In the genomic region with DNA sequence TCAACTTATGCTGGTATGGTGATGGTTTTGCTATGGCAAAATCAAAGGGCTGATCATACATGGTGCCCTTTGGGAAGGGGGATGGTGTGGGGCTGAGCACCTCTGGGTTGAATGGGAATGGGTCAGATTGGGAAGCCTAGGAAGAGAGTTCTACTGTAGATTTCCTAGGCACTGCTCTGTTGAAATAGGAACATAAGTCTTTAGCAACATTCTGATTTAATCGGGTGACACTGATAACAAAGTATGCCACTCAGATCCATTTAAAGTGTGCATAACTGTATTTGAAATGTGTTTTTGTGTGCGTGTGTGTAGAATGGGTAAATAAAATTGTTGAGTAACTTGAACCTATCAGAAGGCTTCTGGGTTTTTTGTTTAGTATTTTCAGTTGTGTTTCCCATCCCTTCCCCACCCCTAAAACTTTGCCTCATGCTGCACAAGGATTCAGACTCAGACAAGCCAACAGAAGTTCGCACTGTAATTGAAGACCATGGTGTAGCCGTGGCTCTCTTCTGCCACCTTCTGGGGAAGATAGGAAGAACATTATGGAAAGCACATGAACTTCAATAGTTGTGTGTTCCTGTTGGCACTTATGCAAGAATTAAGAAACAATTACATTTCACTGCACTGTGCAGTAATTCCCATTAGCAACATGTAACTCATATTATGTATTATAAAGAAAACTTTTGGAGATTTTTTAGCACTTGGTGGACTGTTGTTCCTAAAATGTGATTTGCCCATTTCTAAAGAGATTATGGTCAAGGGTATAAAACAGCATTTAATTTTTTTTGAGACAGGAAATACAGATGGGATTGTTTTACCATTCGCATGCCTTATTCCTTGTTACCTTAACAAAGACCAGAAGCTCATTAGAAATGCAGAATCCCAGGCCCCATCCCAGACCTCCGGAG, we compare ENCODE assay signal across 1 cellular context.
A peak's percentile ranks its signal among the peaks of the same experiment; 100 is the strongest.
TF ChIP-seq lines count a peak whose summit lies in the region.

No MANE protein-coding gene starts in this region.

TF ChIP-seq in K562, 482 proteins besides CTCF, POLR2A, EP300 and RAD21 (continues in another document):
- peak in 1 of 2 experiments; percentile 48; a peak in 1 of 4 replicates for TF ChIP-seq FOXK2 (conservative IDR thresholded peaks at IDR 0.05 in 1 of 2, IDR thresholded peaks at IDR 0.05 in 1 of 2; ENCODE audit: low read depth in 2 of 2)
- TF ChIP-seq BACH1 (tag; IDR thresholded peaks at IDR 0.05): 0 out of 2 replicates have a peak, but pooled peaks have one; percentile 53
- TF ChIP-seq ZEB2 (IDR thresholded peaks at IDR 0.05): peak; percentile 55; the same call in 1 of the 2 replicates
- no peak for TF ChIP-seq PHF21A (IDR thresholded peaks at IDR 0.05; ENCODE audit: borderline replicate concordance, low read depth)
- TF ChIP-seq, protein P1, sequence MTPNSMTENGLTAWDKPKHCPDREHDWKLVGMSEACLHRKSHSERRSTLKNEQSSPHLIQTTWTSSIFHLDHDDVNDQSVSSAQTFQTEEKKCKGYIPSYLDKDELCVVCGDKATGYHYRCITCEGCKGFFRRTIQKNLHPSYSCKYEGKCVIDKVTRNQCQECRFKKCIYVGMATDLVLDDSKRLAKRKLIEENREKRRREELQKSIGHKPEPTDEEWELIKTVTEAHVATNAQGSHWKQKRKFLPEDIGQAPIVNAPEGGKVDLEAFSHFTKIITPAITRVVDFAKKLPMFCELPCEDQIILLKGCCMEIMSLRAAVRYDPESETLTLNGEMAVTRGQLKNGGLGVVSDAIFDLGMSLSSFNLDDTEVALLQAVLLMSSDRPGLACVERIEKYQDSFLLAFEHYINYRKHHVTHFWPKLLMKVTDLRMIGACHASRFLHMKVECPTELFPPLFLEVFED (CRISPR knock-in tag; conservative IDR thresholded peaks at IDR 0.05): no peak
- TF ChIP-seq ZNF347 (CRISPR knock-in tag; IDR thresholded peaks at IDR 0.05; ENCODE audit: low read depth): no peak
- no peak for TF ChIP-seq MCM5 (IDR thresholded peaks at IDR 0.05; ENCODE audit: low read depth)
- 0 out of 2 replicates have a peak, but pooled peaks have one; percentile 21 for TF ChIP-seq ZNF24 (IDR thresholded peaks at IDR 0.05)
- no peak for TF ChIP-seq SIN3A (IDR thresholded peaks at IDR 0.05; ENCODE audit: borderline replicate concordance in 2 of 2, control insufficient read depth in 1 of 2, low read depth in 2 of 2, low read length in 2 of 2)
- peak; percentile 24; the same call in 1 of the 2 replicates for TF ChIP-seq FOSL1 (tag; conservative IDR thresholded peaks at IDR 0.05)
- TF ChIP-seq ARID1B (IDR thresholded peaks at IDR 0.05): peak; percentile 22
- TF ChIP-seq NFATC3 (IDR thresholded peaks at IDR 0.05): 0 out of 2 replicates have a peak, but pooled peaks have one; percentile 66
- peak; percentile 26; the same call in 1 of the 2 replicates for TF ChIP-seq HCFC1 (IDR thresholded peaks at IDR 0.05; ENCODE audit: low read depth, low read length)
- TF ChIP-seq EHMT2 (IDR thresholded peaks at IDR 0.05): peak; percentile 51; the same call in 1 of the 2 replicates
- TF ChIP-seq NFYB (IDR thresholded peaks at IDR 0.05; ENCODE audit: extremely low read depth, insufficient read length): no peak
- TF ChIP-seq SMAD3 (CRISPR knock-in tag; conservative IDR thresholded peaks at IDR 0.05): 0 out of 2 replicates have a peak, but pooled peaks have one; percentile 33
- TF ChIP-seq TEAD1 (CRISPR knock-in tag; IDR thresholded peaks at IDR 0.05): no peak
- TF ChIP-seq, protein P2, sequence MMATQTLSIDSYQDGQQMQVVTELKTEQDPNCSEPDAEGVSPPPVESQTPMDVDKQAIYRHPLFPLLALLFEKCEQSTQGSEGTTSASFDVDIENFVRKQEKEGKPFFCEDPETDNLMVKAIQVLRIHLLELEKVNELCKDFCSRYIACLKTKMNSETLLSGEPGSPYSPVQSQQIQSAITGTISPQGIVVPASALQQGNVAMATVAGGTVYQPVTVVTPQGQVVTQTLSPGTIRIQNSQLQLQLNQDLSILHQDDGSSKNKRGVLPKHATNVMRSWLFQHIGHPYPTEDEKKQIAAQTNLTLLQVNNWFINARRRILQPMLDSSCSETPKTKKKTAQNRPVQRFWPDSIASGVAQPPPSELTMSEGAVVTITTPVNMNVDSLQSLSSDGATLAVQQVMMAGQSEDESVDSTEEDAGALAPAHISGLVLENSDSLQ (IDR thresholded peaks at IDR 0.05): 0 out of 2 replicates have a peak, but pooled peaks have one; percentile 24
- 0 out of 2 replicates have a peak, but pooled peaks have one; percentile 69 for TF ChIP-seq HEY1 (CRISPR knock-in tag; IDR thresholded peaks at IDR 0.05; ENCODE audit: borderline replicate concordance)
- 0 out of 2 replicates have a peak, but pooled peaks have one; percentile 59 for TF ChIP-seq ZC3H11A (IDR thresholded peaks at IDR 0.05; ENCODE audit: low read depth, low read length)
- TF ChIP-seq, protein P3, sequence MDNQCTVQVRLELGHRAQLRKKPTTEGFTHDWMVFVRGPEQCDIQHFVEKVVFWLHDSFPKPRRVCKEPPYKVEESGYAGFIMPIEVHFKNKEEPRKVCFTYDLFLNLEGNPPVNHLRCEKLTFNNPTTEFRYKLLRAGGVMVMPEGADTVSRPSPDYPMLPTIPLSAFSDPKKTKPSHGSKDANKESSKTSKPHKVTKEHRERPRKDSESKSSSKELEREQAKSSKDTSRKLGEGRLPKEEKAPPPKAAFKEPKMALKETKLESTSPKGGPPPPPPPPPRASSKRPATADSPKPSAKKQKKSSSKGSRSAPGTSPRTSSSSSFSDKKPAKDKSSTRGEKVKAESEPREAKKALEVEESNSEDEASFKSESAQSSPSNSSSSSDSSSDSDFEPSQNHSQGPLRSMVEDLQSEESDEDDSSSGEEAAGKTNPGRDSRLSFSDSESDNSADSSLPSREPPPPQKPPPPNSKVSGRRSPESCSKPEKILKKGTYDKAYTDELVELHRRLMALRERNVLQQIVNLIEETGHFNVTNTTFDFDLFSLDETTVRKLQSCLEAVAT (IDR thresholded peaks at IDR 0.05): peak in 1 of 2 experiments; percentile 52; a peak in 1 of 4 replicates
- 0 out of 2 replicates have a peak, but pooled peaks have one; percentile 16 for TF ChIP-seq MAFK (IDR thresholded peaks at IDR 0.05; ENCODE audit: low read length)
- TF ChIP-seq CEBPG (CRISPR knock-in tag; IDR thresholded peaks at IDR 0.05): no peak; the same call in 1 of the 2 replicates
- peak; percentile 61 to 75 for TF ChIP-seq CEBPG (tag; conservative IDR thresholded peaks at IDR 0.05 in 1 of 2, IDR thresholded peaks at IDR 0.05 in 1 of 2)
- TF ChIP-seq KDM1A (IDR thresholded peaks at IDR 0.05): peak in 1 of 2 experiments; percentile 46; a peak in 1 of 4 replicates
- peak; percentile 96 for TF ChIP-seq ARID2 (IDR thresholded peaks at IDR 0.05)
- TF ChIP-seq ZNF766 (CRISPR knock-in tag; conservative IDR thresholded peaks at IDR 0.05): no peak
- peak; percentile 80 for TF ChIP-seq CEBPB (tag; IDR thresholded peaks at IDR 0.05)
- peak; percentile 24; the same call in 1 of the 2 replicates for TF ChIP-seq CTBP1 (IDR thresholded peaks at IDR 0.05; ENCODE audit: borderline replicate concordance)
- TF ChIP-seq, protein P4, sequence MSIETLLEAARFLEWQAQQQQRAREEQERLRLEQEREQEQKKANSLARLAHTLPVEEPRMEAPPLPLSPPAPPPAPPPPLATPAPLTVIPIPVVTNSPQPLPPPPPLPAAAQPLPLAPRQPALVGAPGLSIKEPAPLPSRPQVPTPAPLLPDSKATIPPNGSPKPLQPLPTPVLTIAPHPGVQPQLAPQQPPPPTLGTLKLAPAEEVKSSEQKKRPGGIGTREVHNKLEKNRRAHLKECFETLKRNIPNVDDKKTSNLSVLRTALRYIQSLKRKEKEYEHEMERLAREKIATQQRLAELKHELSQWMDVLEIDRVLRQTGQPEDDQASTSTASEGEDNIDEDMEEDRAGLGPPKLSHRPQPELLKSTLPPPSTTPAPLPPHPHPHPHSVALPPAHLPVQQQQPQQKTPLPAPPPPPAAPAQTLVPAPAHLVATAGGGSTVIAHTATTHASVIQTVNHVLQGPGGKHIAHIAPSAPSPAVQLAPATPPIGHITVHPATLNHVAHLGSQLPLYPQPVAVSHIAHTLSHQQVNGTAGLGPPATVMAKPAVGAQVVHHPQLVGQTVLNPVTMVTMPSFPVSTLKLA (conservative IDR thresholded peaks at IDR 0.05): 0 out of 4 replicates have a peak, but pooled peaks of 1 of the 2 experiments have one; percentile 50
- no peak for TF ChIP-seq ZNF41 (CRISPR knock-in tag; conservative IDR thresholded peaks at IDR 0.05)
- peak; percentile 71; the same call in 1 of the 2 replicates for TF ChIP-seq STAG1 (CRISPR knock-in tag; IDR thresholded peaks at IDR 0.05; ENCODE audit: borderline replicate concordance)
- TF ChIP-seq, protein P5, sequence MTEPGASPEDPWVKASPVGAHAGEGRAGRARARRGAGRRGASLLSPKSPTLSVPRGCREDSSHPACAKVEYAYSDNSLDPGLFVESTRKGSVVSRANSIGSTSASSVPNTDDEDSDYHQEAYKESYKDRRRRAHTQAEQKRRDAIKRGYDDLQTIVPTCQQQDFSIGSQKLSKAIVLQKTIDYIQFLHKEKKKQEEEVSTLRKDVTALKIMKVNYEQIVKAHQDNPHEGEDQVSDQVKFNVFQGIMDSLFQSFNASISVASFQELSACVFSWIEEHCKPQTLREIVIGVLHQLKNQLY (CRISPR knock-in tag; conservative IDR thresholded peaks at IDR 0.05): no peak
- peak; percentile 75 for TF ChIP-seq CC2D1A (IDR thresholded peaks at IDR 0.05)
- peak; percentile 28; the same call in 1 of the 2 replicates for TF ChIP-seq ATF7 (IDR thresholded peaks at IDR 0.05)
- TF ChIP-seq L3MBTL2 (IDR thresholded peaks at IDR 0.05): peak; percentile 72
- TF ChIP-seq, protein P6, sequence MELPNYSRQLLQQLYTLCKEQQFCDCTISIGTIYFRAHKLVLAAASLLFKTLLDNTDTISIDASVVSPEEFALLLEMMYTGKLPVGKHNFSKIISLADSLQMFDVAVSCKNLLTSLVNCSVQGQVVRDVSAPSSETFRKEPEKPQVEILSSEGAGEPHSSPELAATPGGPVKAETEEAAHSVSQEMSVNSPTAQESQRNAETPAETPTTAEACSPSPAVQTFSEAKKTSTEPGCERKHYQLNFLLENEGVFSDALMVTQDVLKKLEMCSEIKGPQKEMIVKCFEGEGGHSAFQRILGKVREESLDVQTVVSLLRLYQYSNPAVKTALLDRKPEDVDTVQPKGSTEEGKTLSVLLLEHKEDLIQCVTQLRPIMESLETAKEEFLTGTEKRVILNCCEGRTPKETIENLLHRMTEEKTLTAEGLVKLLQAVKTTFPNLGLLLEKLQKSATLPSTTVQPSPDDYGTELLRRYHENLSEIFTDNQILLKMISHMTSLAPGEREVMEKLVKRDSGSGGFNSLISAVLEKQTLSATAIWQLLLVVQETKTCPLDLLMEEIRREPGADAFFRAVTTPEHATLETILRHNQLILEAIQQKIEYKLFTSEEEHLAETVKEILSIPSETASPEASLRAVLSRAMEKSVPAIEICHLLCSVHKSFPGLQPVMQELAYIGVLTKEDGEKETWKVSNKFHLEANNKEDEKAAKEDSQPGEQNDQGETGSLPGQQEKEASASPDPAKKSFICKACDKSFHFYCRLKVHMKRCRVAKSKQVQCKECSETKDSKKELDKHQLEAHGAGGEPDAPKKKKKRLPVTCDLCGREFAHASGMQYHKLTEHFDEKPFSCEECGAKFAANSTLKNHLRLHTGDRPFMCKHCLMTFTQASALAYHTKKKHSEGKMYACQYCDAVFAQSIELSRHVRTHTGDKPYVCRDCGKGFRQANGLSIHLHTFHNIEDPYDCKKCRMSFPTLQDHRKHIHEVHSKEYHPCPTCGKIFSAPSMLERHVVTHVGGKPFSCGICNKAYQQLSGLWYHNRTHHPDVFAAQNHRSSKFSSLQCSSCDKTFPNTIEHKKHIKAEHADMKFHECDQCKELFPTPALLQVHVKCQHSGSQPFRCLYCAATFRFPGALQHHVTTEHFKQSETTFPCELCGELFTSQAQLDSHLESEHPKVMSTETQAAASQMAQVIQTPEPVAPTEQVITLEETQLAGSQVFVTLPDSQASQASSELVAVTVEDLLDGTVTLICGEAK (IDR thresholded peaks at IDR 0.05): 0 out of 2 replicates have a peak, but pooled peaks have one; percentile 15
- TF ChIP-seq, protein P6 (CRISPR knock-in tag; IDR thresholded peaks at IDR 0.05): no peak
- no peak for TF ChIP-seq SAFB2 (IDR thresholded peaks at IDR 0.05; ENCODE audit: borderline replicate concordance, low read depth, low read length, severe bottlenecking)
- peak; percentile 4 for TF ChIP-seq RBM25 (IDR thresholded peaks at IDR 0.05; ENCODE audit: low read depth, low read length, severe bottlenecking)
- peak; percentile 71 for TF ChIP-seq MYC (IDR thresholded peaks at IDR 0.05; ENCODE audit: low read depth, low read length)
- TF ChIP-seq MYC (CRISPR knock-in tag; IDR thresholded peaks at IDR 0.05; ENCODE audit: borderline replicate concordance, low read depth): no peak
